In genomic region chr1:67683736-67684525, GRCh38 we compare ENCODE assay signal across 1 cellular context.
TF ChIP-seq lines count a peak whose summit lies in the region.

No MANE protein-coding gene starts in this region.

TF ChIP-seq in K562, 482 proteins besides CTCF, POLR2A, EP300 and RAD21 (continued from another document and continues in another):
- peak; percentile 46; the same call in 1 of the 2 replicates for TF ChIP-seq ZNF592 (IDR thresholded peaks at IDR 0.05)
- TF ChIP-seq PPARD (CRISPR knock-in tag; IDR thresholded peaks at IDR 0.05): no peak
- 0 out of 2 replicates have a peak, but pooled peaks have one; percentile 19 for TF ChIP-seq TFAP4 (CRISPR knock-in tag; IDR thresholded peaks at IDR 0.05; ENCODE audit: borderline replicate concordance)
- no peak for TF ChIP-seq ZNF280A (IDR thresholded peaks at IDR 0.05; ENCODE audit: low read depth, partially characterized antibody)
- no peak for TF ChIP-seq RBFOX2 (IDR thresholded peaks at IDR 0.05; ENCODE audit: low read depth, low read length)
- peak; percentile 39 for TF ChIP-seq ARID1B (IDR thresholded peaks at IDR 0.05)
- TF ChIP-seq TGIF2 (CRISPR knock-in tag; IDR thresholded peaks at IDR 0.05): no peak
- no peak for TF ChIP-seq ZNF511 (CRISPR knock-in tag; IDR thresholded peaks at IDR 0.05)
- no peak; the same call in 1 of the 2 replicates for TF ChIP-seq SMARCA4 (IDR thresholded peaks at IDR 0.05)
- TF ChIP-seq TARDBP (IDR thresholded peaks at IDR 0.05): 0 out of 2 replicates have a peak, but pooled peaks have one; percentile 10
- no peak for TF ChIP-seq ZKSCAN1 (IDR thresholded peaks at IDR 0.05; ENCODE audit: low read depth, low read length)
- TF ChIP-seq E2F6 (IDR thresholded peaks at IDR 0.05; ENCODE audit: borderline replicate concordance in 1 of 2, extremely low read depth in 1 of 2, insufficient read depth in 1 of 2, insufficient read length in 1 of 2, low read depth in 1 of 2, low read length in 1 of 2, poor library complexity in 1 of 2, severe bottlenecking in 1 of 2): peak in 1 of 2 experiments; percentile 19
- no peak for TF ChIP-seq CEBPG (CRISPR knock-in tag; IDR thresholded peaks at IDR 0.05)
- TF ChIP-seq CEBPG (tag; conservative IDR thresholded peaks at IDR 0.05 in 1 of 2, IDR thresholded peaks at IDR 0.05 in 1 of 2): peak in 1 of 2 experiments; percentile 11; a peak in 2 of 4 replicates
- TF ChIP-seq POLR2AphosphoS5 (IDR thresholded peaks at IDR 0.05; ENCODE audit: control insufficient read depth, insufficient read depth, low read depth, low read length): peak; percentile 33; the same call in 1 of the 2 replicates
- peak; percentile 56; the same call in 1 of the 2 replicates for TF ChIP-seq JUN (IDR thresholded peaks at IDR 0.05; ENCODE audit: borderline replicate concordance, low read depth, low read length)
- no peak for TF ChIP-seq JUN (CRISPR knock-in tag; IDR thresholded peaks at IDR 0.05; ENCODE audit: borderline replicate concordance)
- no peak for TF ChIP-seq STAT5B (CRISPR knock-in tag; IDR thresholded peaks at IDR 0.05)
- TF ChIP-seq CREM (IDR thresholded peaks at IDR 0.05; ENCODE audit: low read depth): peak; percentile 73
- peak; percentile 82 for TF ChIP-seq NFE2 (IDR thresholded peaks at IDR 0.05; ENCODE audit: low read depth)
- TF ChIP-seq NCOA6 (IDR thresholded peaks at IDR 0.05): no peak
- TF ChIP-seq ZNF436 (CRISPR knock-in tag; IDR thresholded peaks at IDR 0.05): 0 out of 2 replicates have a peak, but pooled peaks have one; percentile 14
- no peak for TF ChIP-seq ZNF655 (CRISPR knock-in tag; IDR thresholded peaks at IDR 0.05)
- peak; percentile 22; the same call in 1 of the 2 replicates for TF ChIP-seq ZNF354B (CRISPR knock-in tag; IDR thresholded peaks at IDR 0.05)
- 0 out of 2 replicates have a peak, but pooled peaks have one; percentile 28 for TF ChIP-seq ZNF707 (CRISPR knock-in tag; conservative IDR thresholded peaks at IDR 0.05)
- TF ChIP-seq MLLT1 (IDR thresholded peaks at IDR 0.05): 0 out of 4 replicates have a peak, but pooled peaks of 1 of the 2 experiments have one; percentile 8
- TF ChIP-seq MGA (IDR thresholded peaks at IDR 0.05): 0 out of 2 replicates have a peak, but pooled peaks have one; percentile 16
- TF ChIP-seq SRF (CRISPR knock-in tag; IDR thresholded peaks at IDR 0.05): 0 out of 4 replicates have a peak, but pooled peaks of 1 of the 2 experiments have one; percentile 42
- 0 out of 2 replicates have a peak, but pooled peaks have one; percentile 32 for TF ChIP-seq NCOA1 (IDR thresholded peaks at IDR 0.05; ENCODE audit: low read depth)
